In genomic region chr4:46839128-46839527, GRCh38 we compare ENCODE assay signal across 15 cellular contexts.
DNase-seq lines count a peak whose midpoint lies in the region; ATAC-seq, FAIRE-seq and TF ChIP-seq lines count a peak whose summit lies in the region.
"Had no signal": no experiment of that assay in that cellular context is flagged by ENCODE, and none has a peak within 500 bp of the region (broad histone marks: within the 10 kb centered on the region; RNA-seq: fewer than 3 reads in every experiment).

No MANE protein-coding gene starts in this region.

- H2AFZ ChIP-seq in GM23338 (0 out of 2 replicates have a peak overlapping the region, but pooled peaks have one; percentile 3), astrocyte (ENCODE audit: low read depth, low read length) (peak overlapping the region; percentile 9), mesenchymal stem cell (ENCODE audit: low read depth, low read length) (no peak overlapping the region), hepatocyte (no peak overlapping the region)

- no peaks in the 10 kb centered on the region for H4K20me1 ChIP-seq in GM23338 (replicated peaks; ENCODE audit: insufficient read depth)
- no peaks in the 10 kb centered on the region for H4K20me1 ChIP-seq in astrocyte (ENCODE audit: insufficient read depth, low read length)
- H4K20me1 ChIP-seq in hepatocyte (ENCODE audit: insufficient read depth, poor library complexity, severe bottlenecking) = no peaks in the 10 kb centered on the region

- H3K4me2 ChIP-seq in GM23338 = 0 out of 2 replicates have a peak overlapping the region, but pooled peaks have one; percentile 31
- H3K4me2 ChIP-seq in astrocyte (ENCODE audit: low read length) = no peak overlapping the region
- no peak overlapping the region for H3K4me2 ChIP-seq in mesenchymal stem cell (ENCODE audit: low read length, poor library complexity, severe bottlenecking)
- H3K4me2 ChIP-seq in hepatocyte = no peak overlapping the region

- H3F3A ChIP-seq in GM23338 (replicated peaks; ENCODE audit: low read depth) = no peaks in the 10 kb centered on the region

- H3K23ac ChIP-seq in mesenchymal stem cell (ENCODE audit: low read length in 2 of 2) = no peak overlapping the region

- H3K36me3 Mint-ChIP-seq in GM23338 (ENCODE audit: low read depth) = no peaks in the 10 kb centered on the region
- H3K36me3 Mint-ChIP-seq in astrocyte (ENCODE audit: low read depth, unreplicated experiment) = no peaks in the 10 kb centered on the region
- no peaks in the 10 kb centered on the region for H3K36me3 Mint-ChIP-seq in stimulated activated memory B cell treated with anti-CD40 and anti-IgM and Interleukin-4, amounts not matched to agents 10 μg/mL and 1 μg/mL and 100 μg/mL, for 72 hours

- peak; percentile 45; the same call in 1 of the 3 replicates for ATAC-seq in GM23338
- ATAC-seq in stimulated activated memory B cell treated with anti-CD40 and anti-IgM and Interleukin-4, amounts not matched to agents 10 μg/mL and 1 μg/mL and 100 μg/mL, for 72 hours = no peak

- peak overlapping the region in 1 of 2 experiments; percentile 20 for H2BK12ac ChIP-seq in mesenchymal stem cell (ENCODE audit: low read length in 2 of 2)

- H3K27me3 Mint-ChIP-seq in GM23338 (ENCODE audit: insufficient read depth, low read depth, poor library complexity) (no peaks in the 10 kb centered on the region), astrocyte (ENCODE audit: low read depth, unreplicated experiment) (no peaks in the 10 kb centered on the region)
- H3K27me3 Mint-ChIP-seq in stimulated activated memory B cell treated with anti-CD40 and anti-IgM and Interleukin-4, amounts not matched to agents 10 μg/mL and 1 μg/mL and 100 μg/mL, for 72 hours = no peaks in the 10 kb centered on the region

- H3K18ac ChIP-seq in mesenchymal stem cell (ENCODE audit: low read depth in 1 of 2, low read length in 2 of 2) = no peak overlapping the region

- peak; percentile 56 for DNase-seq in DMS153 (lab: John Stamatoyannopoulos, UW)
- DNase-seq in GM23338 (ENCODE audit: low spot score) = peak; percentile 61
- no peak for DNase-seq in astrocyte (ENCODE audit: low read depth)
- no peak for DNase-seq in mesenchymal stem cell
- no peak for DNase-seq in HK-2 (ENCODE audit: unreplicated experiment)
- DNase-seq in hepatocyte (ENCODE audit: low spot score) = no peak
- DNase-seq in NCI-H1048 (lab: John Stamatoyannopoulos, UW) = no peak
- DNase-seq: activated gamma-delta T cell treated with Interleukin-2 at 50 U/mL for 16 hours, aorta, DMS79, NCI-H1105 treated with DMSO at 0.1 percent for 48 hours, NCI-H446 treated with DMSO at 0.1 percent for 48 hours, WERI-Rb-1 had no signal

- H3K27ac ChIP-seq in GM23338 (ENCODE audit: low read depth) (0 out of 2 replicates have a peak overlapping the region, but pooled peaks have one; percentile 4), astrocyte (ENCODE audit: low read depth, low read length) (no peak overlapping the region), mesenchymal stem cell (ENCODE audit: low read length, poor library complexity, severe bottlenecking) (no peak overlapping the region), hepatocyte (no peak overlapping the region)
- H3K27ac ChIP-seq: RWPE1, WERI-Rb-1 had no signal

- no peaks in the 10 kb centered on the region for H3K79me1 ChIP-seq in mesenchymal stem cell (replicated peaks; ENCODE audit: low read length, poor library complexity, severe bottlenecking)

- H3K4me3 Mint-ChIP-seq in GM23338 = no peak overlapping the region
- H3K4me3 Mint-ChIP-seq in astrocyte (ENCODE audit: unreplicated experiment) = no peak overlapping the region
- H3K4me3 Mint-ChIP-seq in stimulated activated memory B cell treated with anti-CD40 and anti-IgM and Interleukin-4, amounts not matched to agents 10 μg/mL and 1 μg/mL and 100 μg/mL, for 72 hours = no peak overlapping the region

- H3K9me2 ChIP-seq in GM23338 (ENCODE audit: insufficient read depth) = no peaks in the 10 kb centered on the region
- no peaks in the 10 kb centered on the region for H3K9me2 ChIP-seq in hepatocyte (replicated peaks; ENCODE audit: insufficient read depth)

- no peak for FAIRE-seq in astrocyte (lab: Jason Lieb, UNC)

- H3K4me3 ChIP-seq in GM23338 = no peak overlapping the region
- H3K4me3 ChIP-seq in astrocyte (ENCODE audit: insufficient read depth, low read depth, low read length) = no peak overlapping the region
- no peak overlapping the region for H3K4me3 ChIP-seq in mesenchymal stem cell (ENCODE audit: insufficient read depth in 1 of 2, low read depth in 1 of 2, low read length in 2 of 2)
- H3K4me3 ChIP-seq in hepatocyte = no peak overlapping the region

- peak overlapping the region; percentile 50 for H4K91ac ChIP-seq in mesenchymal stem cell (ENCODE audit: low read length)

- H3K9me3 Mint-ChIP-seq in GM23338 = peaks cover 60% of the 10 kb centered on the region
- no peaks in the 10 kb centered on the region for H3K9me3 Mint-ChIP-seq in astrocyte (ENCODE audit: unreplicated experiment)
- H3K9me3 Mint-ChIP-seq in stimulated activated memory B cell treated with anti-CD40 and anti-IgM and Interleukin-4, amounts not matched to agents 10 μg/mL and 1 μg/mL and 100 μg/mL, for 72 hours = no peaks in the 10 kb centered on the region

- peaks cover 8% of the 10 kb centered on the region; the same call in 1 of the 2 replicates for H3K4me1 ChIP-seq in GM23338 (ENCODE audit: insufficient read depth)
- no peaks in the 10 kb centered on the region for H3K4me1 ChIP-seq in astrocyte (ENCODE audit: insufficient read depth, low read length)
- H3K4me1 ChIP-seq in mesenchymal stem cell (ENCODE audit: control insufficient read depth, insufficient read depth, low read depth, low read length) = no peaks in the 10 kb centered on the region
- H3K4me1 ChIP-seq in hepatocyte (ENCODE audit: insufficient read depth) = peaks cover 9% of the 10 kb centered on the region

- H3K36me3 ChIP-seq in GM23338 (ENCODE audit: insufficient read depth) = no peaks in the 10 kb centered on the region
- H3K36me3 ChIP-seq in astrocyte (ENCODE audit: insufficient read depth, low read length) = no peaks in the 10 kb centered on the region
- no peaks in the 10 kb centered on the region for H3K36me3 ChIP-seq in mesenchymal stem cell (ENCODE audit: control insufficient read depth in 1 of 2, insufficient read depth in 2 of 2, low read depth in 1 of 2, low read length in 2 of 2)
- H3K36me3 ChIP-seq in hepatocyte (replicated peaks; ENCODE audit: insufficient read depth, low read depth) = no peaks in the 10 kb centered on the region
- H3K36me3 ChIP-seq: WERI-Rb-1 had no signal

- 48% methylated on average over 1 of the region's 1 CpG for WGBS in mesenchymal stem cell
- WGBS in hepatocyte (ENCODE audit: low lambda C conversion rate, missing lambda C conversion rate) = 68% methylated on average over 1 of the region's 1 CpG

- TF ChIP-seq CTCF in GM23338 (conservative IDR thresholded peaks at IDR 0.05; ENCODE audit: low read depth in 2 of 2) (no peak), astrocyte (IDR thresholded peaks at IDR 0.05; ENCODE audit: insufficient read depth, low read depth, low read length) (no peak), hepatocyte (IDR thresholded peaks at IDR 0.05; ENCODE audit: poor library complexity) (no peak)

- no peak overlapping the region for H3K9ac ChIP-seq in astrocyte (ENCODE audit: low read length)
- no peak overlapping the region for H3K9ac ChIP-seq in mesenchymal stem cell (ENCODE audit: low read length)

- H3K4ac ChIP-seq in mesenchymal stem cell (ENCODE audit: low read depth in 1 of 2, low read length in 2 of 2) = no peak overlapping the region

- H3K27ac Mint-ChIP-seq in GM23338 (no peak overlapping the region), astrocyte (ENCODE audit: unreplicated experiment) (no peak overlapping the region)
- H3K27ac Mint-ChIP-seq in stimulated activated memory B cell treated with anti-CD40 and anti-IgM and Interleukin-4, amounts not matched to agents 10 μg/mL and 1 μg/mL and 100 μg/mL, for 72 hours = no peak overlapping the region

- H3K79me2 ChIP-seq in GM23338 (replicated peaks; ENCODE audit: insufficient read depth) (no peaks in the 10 kb centered on the region), astrocyte (ENCODE audit: insufficient read depth, low read length) (no peaks in the 10 kb centered on the region), hepatocyte (no peaks in the 10 kb centered on the region)

- no peaks in the 10 kb centered on the region for H3K9me3 ChIP-seq in astrocyte (ENCODE audit: insufficient read depth, low read depth, low read length)
- H3K9me3 ChIP-seq in mesenchymal stem cell (ENCODE audit: control insufficient read depth, low read length) = no peaks in the 10 kb centered on the region
- H3K9me3 ChIP-seq in hepatocyte (ENCODE audit: low read depth) = no peaks in the 10 kb centered on the region

- no peak overlapping the region for H3K14ac ChIP-seq in mesenchymal stem cell (ENCODE audit: low read length in 2 of 2)

- peaks cover 4% of the 10 kb centered on the region; the same call in 2 of the 3 replicates for H3K4me1 Mint-ChIP-seq in GM23338
- no peaks in the 10 kb centered on the region for H3K4me1 Mint-ChIP-seq in astrocyte (ENCODE audit: low read depth, unreplicated experiment)
- no peaks in the 10 kb centered on the region for H3K4me1 Mint-ChIP-seq in stimulated activated memory B cell treated with anti-CD40 and anti-IgM and Interleukin-4, amounts not matched to agents 10 μg/mL and 1 μg/mL and 100 μg/mL, for 72 hours

- H3K27me3 ChIP-seq in GM23338 (ENCODE audit: insufficient read depth) (no peaks in the 10 kb centered on the region), astrocyte (ENCODE audit: insufficient read depth, low read length) (no peaks in the 10 kb centered on the region), mesenchymal stem cell (ENCODE audit: control insufficient read depth in 1 of 2, insufficient read depth in 1 of 2, low read length in 2 of 2) (no peaks in the 10 kb centered on the region), hepatocyte (no peaks in the 10 kb centered on the region)

- H2BK15ac ChIP-seq in mesenchymal stem cell (ENCODE audit: low read depth, poor library complexity, severe bottlenecking) = no peak overlapping the region

- H2BK5ac ChIP-seq in mesenchymal stem cell (ENCODE audit: low read depth, low read length, poor library complexity, severe bottlenecking) = no peak overlapping the region

- H2BK120ac ChIP-seq in mesenchymal stem cell (ENCODE audit: low read depth, low read length) = no peak overlapping the region

- H4K8ac ChIP-seq in mesenchymal stem cell (ENCODE audit: low read length) = no peak overlapping the region

- no peak overlapping the region for H2AK5ac ChIP-seq in mesenchymal stem cell (ENCODE audit: low read length, severe bottlenecking)

TF ChIP-seq in GM23338, 12 proteins besides CTCF, POLR2A, EP300 and RAD21:
- no peak for TF ChIP-seq ZNF331 (CRISPR knock-in tag; IDR thresholded peaks at IDR 0.05; ENCODE audit: low read depth)
- TF ChIP-seq, protein P1, sequence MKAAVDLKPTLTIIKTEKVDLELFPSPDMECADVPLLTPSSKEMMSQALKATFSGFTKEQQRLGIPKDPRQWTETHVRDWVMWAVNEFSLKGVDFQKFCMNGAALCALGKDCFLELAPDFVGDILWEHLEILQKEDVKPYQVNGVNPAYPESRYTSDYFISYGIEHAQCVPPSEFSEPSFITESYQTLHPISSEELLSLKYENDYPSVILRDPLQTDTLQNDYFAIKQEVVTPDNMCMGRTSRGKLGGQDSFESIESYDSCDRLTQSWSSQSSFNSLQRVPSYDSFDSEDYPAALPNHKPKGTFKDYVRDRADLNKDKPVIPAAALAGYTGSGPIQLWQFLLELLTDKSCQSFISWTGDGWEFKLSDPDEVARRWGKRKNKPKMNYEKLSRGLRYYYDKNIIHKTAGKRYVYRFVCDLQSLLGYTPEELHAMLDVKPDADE (IDR thresholded peaks at IDR 0.05) = peak; percentile 57; the same call in 1 of the 2 replicates

Comparison
In these comparisons a context has a peak if more than half of its experiments do, and no peak if none do; other contexts are left out.
1. DNase-seq: peak in DMS153 (single experiment) and GM23338 (single experiment); none in astrocyte (single experiment), mesenchymal stem cell (single experiment), HK-2 (single experiment), hepatocyte (single experiment) and NCI-H1048 (single experiment).
2. H2AFZ ChIP-seq: peak in GM23338 (single experiment) and astrocyte (single experiment); none in mesenchymal stem cell (single experiment) and hepatocyte (single experiment).